1 cellular context compared by ENCODE assay signal in genomic region chr5:145852990-145853389, GRCh38.
TF ChIP-seq lines count a peak whose summit lies in the region.

No MANE protein-coding gene starts in this region.

TF ChIP-seq in K562, 482 proteins besides CTCF, POLR2A, EP300 and RAD21:
- no peak for TF ChIP-seq AFF1 (IDR thresholded peaks at IDR 0.05; ENCODE audit: low read depth in 1 of 2, partially characterized antibody in 2 of 2)
- no peak for TF ChIP-seq NUFIP1 (IDR thresholded peaks at IDR 0.05; ENCODE audit: partially characterized antibody)
- TF ChIP-seq HNRNPK (IDR thresholded peaks at IDR 0.05; ENCODE audit: low read depth, low read length, poor library complexity, severe bottlenecking), result no peak
- no peak for TF ChIP-seq PHB2 (IDR thresholded peaks at IDR 0.05; ENCODE audit: low read depth)
- no peak for TF ChIP-seq NFIX (CRISPR knock-in tag; IDR thresholded peaks at IDR 0.05; ENCODE audit: low read depth)
- TF ChIP-seq ZNF444 (CRISPR knock-in tag; IDR thresholded peaks at IDR 0.05), result no peak
- 0 out of 2 replicates have a peak, but pooled peaks have one; percentile 20 for TF ChIP-seq FOXK1 (CRISPR knock-in tag; IDR thresholded peaks at IDR 0.05; ENCODE audit: borderline replicate concordance)
- TF ChIP-seq MTA3 (IDR thresholded peaks at IDR 0.05; ENCODE audit: borderline replicate concordance), result no peak
- no peak for TF ChIP-seq NFXL1 (CRISPR knock-in tag; IDR thresholded peaks at IDR 0.05)
- no peak for TF ChIP-seq CXXC5 (CRISPR knock-in tag; IDR thresholded peaks at IDR 0.05)
- no peak for TF ChIP-seq ZNF561 (CRISPR knock-in tag; conservative IDR thresholded peaks at IDR 0.05)
- TF ChIP-seq TSC22D4 (tag; IDR thresholded peaks at IDR 0.05), result no peak
- TF ChIP-seq E2F1 (CRISPR knock-in tag; IDR thresholded peaks at IDR 0.05), result no peak
- no peak for TF ChIP-seq ZNF740 (CRISPR knock-in tag; IDR thresholded peaks at IDR 0.05)
- no peak for TF ChIP-seq ZNF740 (tag; IDR thresholded peaks at IDR 0.05)
- no peak for TF ChIP-seq DNMT1 (IDR thresholded peaks at IDR 0.05)
- TF ChIP-seq ZNF592 (IDR thresholded peaks at IDR 0.05), result peak; percentile 71
- TF ChIP-seq ZNF639 (CRISPR knock-in tag; conservative IDR thresholded peaks at IDR 0.05 in 1 of 2, IDR thresholded peaks at IDR 0.05 in 1 of 2), result 0 out of 4 replicates have a peak, but pooled peaks of 1 of the 2 experiments have one; percentile 33
- no peak for TF ChIP-seq KLF16 (IDR thresholded peaks at IDR 0.05)
- TF ChIP-seq FOXO4 (CRISPR knock-in tag; IDR thresholded peaks at IDR 0.05), result no peak
- TF ChIP-seq GABPB1 (CRISPR knock-in tag; IDR thresholded peaks at IDR 0.05), result no peak
- TF ChIP-seq SMARCC2 (IDR thresholded peaks at IDR 0.05; ENCODE audit: low read depth), result no peak
- 0 out of 2 replicates have a peak, but pooled peaks have one; percentile 5 for TF ChIP-seq HINFP (tag; conservative IDR thresholded peaks at IDR 0.05; ENCODE audit: low read depth)
- TF ChIP-seq MEF2D (tag; conservative IDR thresholded peaks at IDR 0.05; ENCODE audit: low read depth), result 0 out of 2 replicates have a peak, but pooled peaks have one; percentile 23
- peak; percentile 15 for TF ChIP-seq PRDM10 (IDR thresholded peaks at IDR 0.05; ENCODE audit: partially characterized antibody)
- no peak for TF ChIP-seq PKNOX1 (IDR thresholded peaks at IDR 0.05)
- TF ChIP-seq MTA1 (IDR thresholded peaks at IDR 0.05; ENCODE audit: borderline replicate concordance), result no peak
- no peak for TF ChIP-seq SOX6 (IDR thresholded peaks at IDR 0.05)
